In genomic region chr2:130740671-130741070, GRCh38 we compare ENCODE assay signal across 19 cellular contexts. TPM values are rescaled to one million over a fixed set of nuclear protein-coding genes. Genes with fewer than 3 reads are reported as not detected.
A peak's percentile ranks its signal among the peaks of the same experiment; 100 is the strongest.
DNase-seq lines count a peak whose midpoint lies in the region; ATAC-seq and TF ChIP-seq lines count a peak whose summit lies in the region.
"Had no signal": no experiment of that assay in that cellular context is flagged by ENCODE, and none has a peak within 500 bp of the region (broad histone marks: within the 10 kb centered on the region; RNA-seq: fewer than 3 reads in every experiment).

No MANE protein-coding gene starts in this region.

- H3K36me3 ChIP-seq in NT2/D1 (ENCODE audit: insufficient read depth, insufficient read length, low read length), result no peaks in the 10 kb centered on the region
- H3K36me3 ChIP-seq in neural progenitor cell, result no peaks in the 10 kb centered on the region
- H3K36me3 ChIP-seq: HAP-1 had no signal

- ATAC-seq in HG02852 (IDR thresholded peaks at IDR 0.05; ENCODE audit: unreplicated experiment), result no peak
- no peak for ATAC-seq in HG03469 (IDR thresholded peaks at IDR 0.05; ENCODE audit: unreplicated experiment)
- ATAC-seq in GM19463 (IDR thresholded peaks at IDR 0.05; ENCODE audit: unreplicated experiment), result no peak
- ATAC-seq: CD8-positive, alpha-beta T cell; GM12878 had no signal

- H3K36me3 Mint-ChIP-seq in neural progenitor cell, result no peaks in the 10 kb centered on the region
- H3K36me3 Mint-ChIP-seq: CD4-positive, CD25-positive, alpha-beta regulatory T cell; CD8-positive, alpha-beta T cell had no signal

- no peaks in the 10 kb centered on the region for H4K20me1 ChIP-seq in neural progenitor cell (ENCODE audit: low read depth)

- no peaks in the 10 kb centered on the region for H3K27me3 ChIP-seq in NT2/D1 (ENCODE audit: insufficient read depth, insufficient read length)
- no peaks in the 10 kb centered on the region for H3K27me3 ChIP-seq in neural progenitor cell

- peaks cover 3% of the 10 kb centered on the region for H3K27me3 Mint-ChIP-seq in neural progenitor cell (ENCODE audit: insufficient read depth, low read depth)
- H3K27me3 Mint-ChIP-seq: CD4-positive, CD25-positive, alpha-beta regulatory T cell had no signal

- no peak overlapping the region for H3K4me2 ChIP-seq in neural progenitor cell

- no peaks in the 10 kb centered on the region for H3F3A ChIP-seq in neural progenitor cell (ENCODE audit: low read depth)

- H3K4me1 Mint-ChIP-seq in neural progenitor cell, result peaks cover 5% of the 10 kb centered on the region
- H3K4me1 Mint-ChIP-seq: CD4-positive, CD25-positive, alpha-beta regulatory T cell had no signal

- no peak for TF ChIP-seq CTCF in neural progenitor cell (IDR thresholded peaks at IDR 0.05)

- H3K9ac ChIP-seq in NT2/D1 (ENCODE audit: insufficient read length, low read depth) (peak overlapping the region; percentile 21), neural progenitor cell (no peak overlapping the region)

- H3K27ac ChIP-seq in neural progenitor cell, result no peak overlapping the region
- H3K27ac ChIP-seq: C4-2B had no signal

- peaks cover 15% of the 10 kb centered on the region for H3K4me1 ChIP-seq in NT2/D1 (ENCODE audit: insufficient read depth, insufficient read length)
- peaks cover 8% of the 10 kb centered on the region for H3K4me1 ChIP-seq in neural progenitor cell
- H3K4me1 ChIP-seq: HAP-1 had no signal

- H3K4me3 ChIP-seq in NT2/D1 (ENCODE audit: insufficient read length, low read depth) (no peak overlapping the region), neural progenitor cell (no peak overlapping the region)
- H3K4me3 ChIP-seq: GM12878, HAP-1 had no signal

- H2AFZ ChIP-seq in neural progenitor cell (replicated peaks), result peak overlapping the region; percentile 44

- H3K27ac Mint-ChIP-seq in neural progenitor cell, result no peak overlapping the region
- H3K27ac Mint-ChIP-seq: CD4-positive, CD25-positive, alpha-beta regulatory T cell; CD8-positive, alpha-beta T cell; HFFc6 had no signal

- peaks cover 7% of the 10 kb centered on the region for H3K9me3 Mint-ChIP-seq in neural progenitor cell
- H3K9me3 Mint-ChIP-seq: CD4-positive, CD25-positive, alpha-beta regulatory T cell; CD8-positive, alpha-beta T cell had no signal

- intact Hi-C loops in posterior vena cava (cut with DNase I), result no loop called here

- no peak overlapping the region for H3K4me3 Mint-ChIP-seq in neural progenitor cell
- H3K4me3 Mint-ChIP-seq: CD4-positive, CD25-positive, alpha-beta regulatory T cell; CD8-positive, alpha-beta T cell; HFFc6 had no signal

- DNase-seq in NT2/D1 (ENCODE audit: low read depth, low spot score), result no peak
- DNase-seq in neural progenitor cell (ENCODE audit: low spot score), result no peak
- peak; percentile 58 for DNase-seq in posterior vena cava (ENCODE audit: low spot score)
- DNase-seq: Caco-2; CD4-positive, CD25-positive, alpha-beta regulatory T cell; CD8-positive, alpha-beta T cell; DMS79; EL; GDM1; GOT3; HFFc6 had no signal

- H3K79me2 ChIP-seq in neural progenitor cell (ENCODE audit: low read depth), result no peaks in the 10 kb centered on the region

- H3K9me3 ChIP-seq in NT2/D1 (ENCODE audit: insufficient read depth, low read length), result no peaks in the 10 kb centered on the region
- H3K9me3 ChIP-seq in neural progenitor cell (ENCODE audit: low read depth), result no peaks in the 10 kb centered on the region
- H3K9me3 ChIP-seq: Caco-2, HAP-1 had no signal

RNA-seq across cellular contexts. Expression of gene GPR148, which starts 11.8 kb away (rescaled TPM):
- total RNA-seq in neural progenitor cell (ENCODE audit: low replicate concordance), result not detected in 2 replicates
- total RNA-seq in posterior vena cava, result not detected
- total RNA-seq: A172; A673; Caco-2; CD4-positive, CD25-positive, alpha-beta regulatory T cell; CD8-positive, alpha-beta T cell; GM12878; HFFc6 had no signal

RNA-seq across cellular contexts. Expression of gene AMER3, which starts 14.7 kb away (rescaled TPM):
- not detected in 2 replicates for total RNA-seq in neural progenitor cell (ENCODE audit: low replicate concordance)
- total RNA-seq in posterior vena cava, result not detected
- total RNA-seq: A172; A673; CD4-positive, CD25-positive, alpha-beta regulatory T cell; CD8-positive, alpha-beta T cell; GM12878; HFFc6 had no signal
